ENCODE assay signal across 8 cellular contexts in the genomic region with DNA sequence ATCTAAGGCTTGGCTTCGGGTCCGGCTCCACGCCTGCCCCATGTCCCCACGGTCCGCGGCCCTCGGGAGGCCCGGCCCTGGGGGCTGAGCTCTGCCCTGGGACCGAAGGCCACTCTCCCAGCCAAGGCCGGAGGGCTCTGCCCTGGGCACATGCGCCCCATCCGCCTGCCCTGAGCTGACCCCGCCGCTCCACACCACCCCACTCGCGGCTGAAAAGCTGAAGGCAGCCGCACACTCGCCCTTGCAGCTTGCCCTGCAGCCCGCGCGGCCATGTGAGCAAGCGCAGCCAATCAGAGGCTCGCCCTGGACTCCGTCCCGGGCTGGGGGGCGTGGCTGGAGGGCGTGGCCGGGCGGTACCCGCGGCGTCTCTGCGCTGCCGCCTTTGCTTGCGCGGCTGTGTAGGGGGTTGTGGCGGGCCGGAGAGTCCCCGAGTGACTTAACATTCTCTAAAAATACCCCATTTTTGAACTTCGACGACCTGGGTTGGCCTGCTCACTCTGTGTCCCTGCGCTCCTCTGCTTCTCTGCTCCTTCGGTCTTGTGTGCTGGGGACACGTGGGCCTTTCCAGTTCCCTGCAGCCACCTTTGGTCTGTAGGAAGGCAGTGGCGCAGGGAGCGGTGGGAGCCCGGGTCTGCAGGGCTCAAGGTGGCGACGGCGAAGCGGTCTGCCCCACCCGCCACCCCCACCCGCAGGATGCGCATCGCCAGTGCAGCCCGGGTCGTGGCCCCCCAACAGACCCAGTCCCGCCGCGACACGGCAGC. TPM values are rescaled to one million over a fixed set of nuclear protein-coding genes. Genes with fewer than 3 reads are reported as not detected.
DNase-seq lines count a peak whose midpoint lies in the region; ATAC-seq lines count a peak whose summit lies in the region.

No MANE protein-coding gene starts in this region.

- peak overlapping the region; percentile 38 for H3K4me3 ChIP-seq in mesodermal cell (ENCODE audit: extremely low read depth, insufficient read depth, low read length, poor library complexity, severe bottlenecking)

- H3K4me1 ChIP-seq in mesodermal cell (ENCODE audit: control insufficient read depth, insufficient read depth, low read length, poor library complexity, severe bottlenecking): no peaks in the 10 kb centered on the region

- ATAC-seq in GM19324 (IDR thresholded peaks at IDR 0.05; ENCODE audit: low FRiP score, unreplicated experiment) (peak; percentile 97), HG03442 (IDR thresholded peaks at IDR 0.05; ENCODE audit: unreplicated experiment) (peak; percentile 90)
- peak; percentile 86 for ATAC-seq in effector memory CD8-positive, alpha-beta T cell (replicated peaks)

- H3K27ac ChIP-seq in mesodermal cell (ENCODE audit: low read depth, low read length, severe bottlenecking): no peak overlapping the region

- H3K36me3 Mint-ChIP-seq in effector memory CD8-positive, alpha-beta T cell (ENCODE audit: insufficient read depth): peaks cover 12% of the 10 kb centered on the region

- peak overlapping the region; percentile 61 to 70 for H3K27ac Mint-ChIP-seq in effector memory CD8-positive, alpha-beta T cell

- H3K4me3 Mint-ChIP-seq in effector memory CD8-positive, alpha-beta T cell: peak overlapping the region; percentile 82 to 86

- H3K9me3 Mint-ChIP-seq in effector memory CD8-positive, alpha-beta T cell: no peaks in the 10 kb centered on the region

- no peaks in the 10 kb centered on the region for H3K36me3 ChIP-seq in mesodermal cell (ENCODE audit: control insufficient read depth, insufficient read depth, low read length)

- DNase-seq in CD1c-positive myeloid dendritic cell (ENCODE audit: extremely low spot score) (peak; percentile 95), NCI-H82 treated with DMSO at 0.1 percent for 48 hours (lab: John Stamatoyannopoulos, UW; ENCODE audit: unreplicated experiment) (peak; percentile 79)
- DNase-seq in activated CD8-positive, alpha-beta memory T cell treated with anti-CD3 and anti-CD28 coated beads for 24 hours: peak; percentile 98
- peak; percentile 87 to 94 (median 92) for DNase-seq in effector memory CD8-positive, alpha-beta T cell
- DNase-seq in stimulated activated CD8-positive, alpha-beta memory T cell treated with anti-CD3 and anti-CD28 coated beads, Interleukin-15, amount 100 ng/mL, for 4 hours (ENCODE audit: low read depth in 2 of 2): peak; percentile 89 to 91

- no peaks in the 10 kb centered on the region for H3K9me3 ChIP-seq in mesodermal cell (ENCODE audit: control insufficient read depth, low read length)

- WGBS in mesodermal cell (ENCODE audit: insufficient coverage in 2 of 2), 2 experiments: 3 to 7% methylated on average over 30 to 39 of the region's 61 CpGs

- peaks cover 28 to 30% of the 10 kb centered on the region in 2 donors for H3K4me1 Mint-ChIP-seq in effector memory CD8-positive, alpha-beta T cell (ENCODE audit: low read depth in 2 of 2)

- H3K27me3 Mint-ChIP-seq in effector memory CD8-positive, alpha-beta T cell: no peaks in the 10 kb centered on the region

RNA-seq across cellular contexts. Expression of a gene that starts 8.8 kb away (rescaled TPM):
- polyA plus RNA-seq in mesodermal cell (2013, experiment 1 of 2): 30.0 TPM
- polyA plus RNA-seq in mesodermal cell (2013, experiment 2 of 2): 25.6 TPM

RNA-seq across cellular contexts. Expression of a gene that starts 22.5 kb away (rescaled TPM):
- 11.2 TPM for polyA plus RNA-seq in mesodermal cell (2013, experiment 1 of 2)
- 9.6 TPM for polyA plus RNA-seq in mesodermal cell (2013, experiment 2 of 2)
